In genomic region chr10:114537791-114538543, GRCh38 we compare ENCODE assay signal across 12 cellular contexts.
A peak's percentile ranks its signal among the peaks of the same experiment; 100 is the strongest.
DNase-seq lines count a peak whose midpoint lies in the region; ATAC-seq and TF ChIP-seq lines count a peak whose summit lies in the region.
"Had no signal": no experiment of that assay in that cellular context is flagged by ENCODE, and none has a peak within 500 bp of the region (broad histone marks: within the 10 kb centered on the region; RNA-seq: fewer than 3 reads in every experiment).

No MANE protein-coding gene starts in this region.

- peak overlapping the region; percentile 30 to 40 for H3K27ac ChIP-seq in breast epithelium
- H3K27ac ChIP-seq in mammary epithelial cell (ENCODE audit: insufficient read depth, low read depth, low read length), result no peak overlapping the region
- H3K27ac ChIP-seq in OCI-LY7 (ENCODE audit: low read depth, low read length, poor library complexity, severe bottlenecking), result peak overlapping the region; percentile 34
- no peak overlapping the region for H3K27ac ChIP-seq in endodermal cell (ENCODE audit: low read depth, low read length)
- H3K27ac ChIP-seq: coronary artery, tibial artery had no signal

- intact Hi-C loops in breast epithelium (cut with DNase I; ENCODE audit: low total_unique reads) (no loop called here), mammary epithelial cell (cut with micrococcal nuclease) (no loop called here), OCI-LY7 (cut with micrococcal nuclease; ENCODE audit: unreplicated experiment) (no loop called here)

- TF ChIP-seq POLR2A in breast epithelium (IDR thresholded peaks at IDR 0.05), result no peak

- H3K4me1 ChIP-seq in breast epithelium (peaks cover 0 to 2% of the 10 kb centered on the region in 2 donors), mammary epithelial cell (ENCODE audit: insufficient read depth, low read length) (peaks cover 18% of the 10 kb centered on the region), OCI-LY7 (ENCODE audit: insufficient read depth, low read length, poor library complexity, severe bottlenecking) (peaks cover 58% of the 10 kb centered on the region), endodermal cell (ENCODE audit: control insufficient read depth, insufficient read depth, low read length) (peaks cover 9% of the 10 kb centered on the region)

- no peaks in the 10 kb centered on the region for H3K36me3 ChIP-seq in breast epithelium
- no peaks in the 10 kb centered on the region for H3K36me3 ChIP-seq in mammary epithelial cell (ENCODE audit: insufficient read depth, low read length)
- H3K36me3 ChIP-seq in OCI-LY7 (ENCODE audit: insufficient read depth, low read length), result no peaks in the 10 kb centered on the region; the same call in 1 of the 2 replicates
- no peaks in the 10 kb centered on the region for H3K36me3 ChIP-seq in endodermal cell (ENCODE audit: control insufficient read depth, insufficient read depth, low read length)

- H2AFZ ChIP-seq in mammary epithelial cell (ENCODE audit: low read depth, low read length), result no peak overlapping the region
- H2AFZ ChIP-seq in OCI-LY7 (ENCODE audit: low read length), result peak overlapping the region; percentile 81

- peaks cover 30% of the 10 kb centered on the region for H3K4me1 Mint-ChIP-seq in endodermal cell
- H3K4me1 Mint-ChIP-seq in stimulated activated naive CD8-positive, alpha-beta T cell treated with anti-CD3 and anti-CD28 coated beads, Interleukin-15, amount 100 ng/mL, for 72 hours, result peaks cover 63% of the 10 kb centered on the region

- H3K4me3 ChIP-seq in breast epithelium, result no peak overlapping the region
- H3K4me3 ChIP-seq in mammary epithelial cell (replicated peaks in 1 of 3; ENCODE audit: insufficient read depth in 1 of 3, low read depth in 2 of 3, low read length in 3 of 3), result no peak overlapping the region
- peak overlapping the region; percentile 21 for H3K4me3 ChIP-seq in OCI-LY7 (ENCODE audit: low read depth, low read length, poor library complexity, severe bottlenecking)
- H3K4me3 ChIP-seq in endodermal cell (ENCODE audit: low read length), result no peak overlapping the region
- H3K4me3 ChIP-seq: coronary artery, tibial artery had no signal

- DNase-seq in breast epithelium (ENCODE audit: low spot score in 2 of 2) (no peak), mammary epithelial cell (no peak), OCI-LY7 (ENCODE audit: low spot score) (no peak), endodermal cell (no peak)
- no peak for DNase-seq in stimulated activated naive CD8-positive, alpha-beta T cell treated with anti-CD3 and anti-CD28 coated beads, Interleukin-15, amount 100 ng/mL, for 72 hours
- no peak for DNase-seq in activated CD4-positive, alpha-beta T cell treated with anti-CD3 and anti-CD28 coated beads for 4 hours
- DNase-seq: GOT3, Karpas-422, tibial artery had no signal

- no TSS peak for BruUV-seq in mammary epithelial cell (replicated peaks; lab: Mats Ljungman, UMichigan)
- BruUV-seq in OCI-LY7 (replicated peaks; lab: Mats Ljungman, UMichigan), result no TSS peak

- dilution Hi-C loops in mammary epithelial cell (cut with HindIII; ENCODE audit: low sequenced_read_pairs), result no loop called here

- H3K9me2 ChIP-seq in OCI-LY7 (ENCODE audit: insufficient read depth, low read length), result no peaks in the 10 kb centered on the region

- no peaks in the 10 kb centered on the region for H3K36me3 Mint-ChIP-seq in endodermal cell (ENCODE audit: low read depth)

- H3K27ac Mint-ChIP-seq in endodermal cell, result peak overlapping the region; percentile 11
- peak overlapping the region; percentile 82 to 89 for H3K27ac Mint-ChIP-seq in stimulated activated naive CD8-positive, alpha-beta T cell treated with anti-CD3 and anti-CD28 coated beads, Interleukin-15, amount 100 ng/mL, for 72 hours

- no peak overlapping the region for H3K4me2 ChIP-seq in mammary epithelial cell (ENCODE audit: insufficient read depth, low read depth, low read length)
- peak overlapping the region; percentile 65 for H3K4me2 ChIP-seq in OCI-LY7 (ENCODE audit: low read length)

- peaks cover 7% of the 10 kb centered on the region for H3K9me3 Mint-ChIP-seq in endodermal cell
- H3K9me3 Mint-ChIP-seq in stimulated activated naive CD8-positive, alpha-beta T cell treated with anti-CD3 and anti-CD28 coated beads, Interleukin-15, amount 100 ng/mL, for 72 hours, result no peaks in the 10 kb centered on the region

- no peaks in the 10 kb centered on the region for H4K20me1 ChIP-seq in mammary epithelial cell (ENCODE audit: insufficient read depth, low read length)
- H4K20me1 ChIP-seq in OCI-LY7 (ENCODE audit: insufficient read depth, low read length), result no peaks in the 10 kb centered on the region

- CTCF ChIA-PET in mammary epithelial cell (lab: Charles Lee; ENCODE audit: low non-redundant PET) (no interaction called here), OCI-LY7 (lab: Charles Lee; ENCODE audit: unreplicated experiment) (no interaction called here)

- in situ Hi-C loops in mammary epithelial cell (cut with MboI; ENCODE audit: low sequenced_read_pairs in 2 of 2), result no loop called here

- H3K27me3 ChIP-seq in breast epithelium (no peaks in the 10 kb centered on the region), mammary epithelial cell (ENCODE audit: insufficient read depth, low read length) (no peaks in the 10 kb centered on the region), endodermal cell (ENCODE audit: control insufficient read depth, insufficient read depth, low read length, poor library complexity, severe bottlenecking) (no peaks in the 10 kb centered on the region)
- H3K27me3 ChIP-seq: tibial artery had no signal

- TF ChIP-seq CTCF in breast epithelium (IDR thresholded peaks at IDR 0.05) (no peak), mammary epithelial cell (conservative IDR thresholded peaks at IDR 0.05 in 1 of 2, IDR thresholded peaks at IDR 0.05 in 1 of 2; ENCODE audit: extremely low read depth in 1 of 2, insufficient read depth in 1 of 2, low read depth in 1 of 2, low read length in 2 of 2) (no peak), OCI-LY7 (conservative IDR thresholded peaks at IDR 0.05; ENCODE audit: low read length) (no peak), endodermal cell (conservative IDR thresholded peaks at IDR 0.05) (no peak)

- H3K4me3 Mint-ChIP-seq in endodermal cell, result no peak overlapping the region
- peak overlapping the region; percentile 78 to 82 for H3K4me3 Mint-ChIP-seq in stimulated activated naive CD8-positive, alpha-beta T cell treated with anti-CD3 and anti-CD28 coated beads, Interleukin-15, amount 100 ng/mL, for 72 hours

- no peak for ATAC-seq in stimulated activated naive CD8-positive, alpha-beta T cell treated with anti-CD3 and anti-CD28 coated beads, Interleukin-15, amount 100 ng/mL, for 72 hours
- ATAC-seq in HG03280 (IDR thresholded peaks at IDR 0.05; ENCODE audit: unreplicated experiment), result no peak
- no peak for ATAC-seq in HG02763 (IDR thresholded peaks at IDR 0.05; ENCODE audit: unreplicated experiment)

- 54% methylated on average over 3 of the region's 5 CpGs for WGBS in mammary epithelial cell (ENCODE audit: low coverage, missing lambda C conversion rate)
- 35% methylated on average over 3 to 5 of the region's 5 CpGs for WGBS in endodermal cell (ENCODE audit: insufficient coverage in 1 of 2, insufficient read length in 1 of 2), 2 experiments

- POLR2A ChIA-PET in OCI-LY7 (lab: Charles Lee), result interaction anchor here (10.1 to 12.1 kb wide), 2 partner anchors 15 to 41 kb away, joined by 114 to 192 read pairs; no protein-coding TSS in a partner anchor

- peaks cover 7% of the 10 kb centered on the region for H3K27me3 Mint-ChIP-seq in endodermal cell (ENCODE audit: insufficient read depth)
- H3K27me3 Mint-ChIP-seq in stimulated activated naive CD8-positive, alpha-beta T cell treated with anti-CD3 and anti-CD28 coated beads, Interleukin-15, amount 100 ng/mL, for 72 hours, result no peaks in the 10 kb centered on the region

- H3K9ac ChIP-seq in mammary epithelial cell (ENCODE audit: insufficient read depth, low read length) (no peak overlapping the region), endodermal cell (ENCODE audit: extremely low read depth, low read length, poor library complexity, severe bottlenecking) (no peak overlapping the region)

- H3K79me2 ChIP-seq in mammary epithelial cell (ENCODE audit: insufficient read depth, low read length), result no peaks in the 10 kb centered on the region
- H3K79me2 ChIP-seq in OCI-LY7 (ENCODE audit: insufficient read depth, low read depth, low read length), result no peaks in the 10 kb centered on the region

- H3K9me3 ChIP-seq in breast epithelium (no peaks in the 10 kb centered on the region), mammary epithelial cell (replicated peaks; ENCODE audit: insufficient read depth, low read length) (no peaks in the 10 kb centered on the region), OCI-LY7 (ENCODE audit: low read length) (no peaks in the 10 kb centered on the region; the same call in 1 of the 2 replicates), endodermal cell (ENCODE audit: control insufficient read depth, low read length) (peaks cover 7% of the 10 kb centered on the region)

Comparison
In these comparisons a context has a peak if more than half of its experiments do, and no peak if none do; other contexts are left out.
1. H3K27ac ChIP-seq: peak in breast epithelium (2 of 2) and OCI-LY7 (single experiment); none in mammary epithelial cell (single experiment) and endodermal cell (single experiment).